8 cellular contexts compared by ENCODE assay signal in the genomic region with DNA sequence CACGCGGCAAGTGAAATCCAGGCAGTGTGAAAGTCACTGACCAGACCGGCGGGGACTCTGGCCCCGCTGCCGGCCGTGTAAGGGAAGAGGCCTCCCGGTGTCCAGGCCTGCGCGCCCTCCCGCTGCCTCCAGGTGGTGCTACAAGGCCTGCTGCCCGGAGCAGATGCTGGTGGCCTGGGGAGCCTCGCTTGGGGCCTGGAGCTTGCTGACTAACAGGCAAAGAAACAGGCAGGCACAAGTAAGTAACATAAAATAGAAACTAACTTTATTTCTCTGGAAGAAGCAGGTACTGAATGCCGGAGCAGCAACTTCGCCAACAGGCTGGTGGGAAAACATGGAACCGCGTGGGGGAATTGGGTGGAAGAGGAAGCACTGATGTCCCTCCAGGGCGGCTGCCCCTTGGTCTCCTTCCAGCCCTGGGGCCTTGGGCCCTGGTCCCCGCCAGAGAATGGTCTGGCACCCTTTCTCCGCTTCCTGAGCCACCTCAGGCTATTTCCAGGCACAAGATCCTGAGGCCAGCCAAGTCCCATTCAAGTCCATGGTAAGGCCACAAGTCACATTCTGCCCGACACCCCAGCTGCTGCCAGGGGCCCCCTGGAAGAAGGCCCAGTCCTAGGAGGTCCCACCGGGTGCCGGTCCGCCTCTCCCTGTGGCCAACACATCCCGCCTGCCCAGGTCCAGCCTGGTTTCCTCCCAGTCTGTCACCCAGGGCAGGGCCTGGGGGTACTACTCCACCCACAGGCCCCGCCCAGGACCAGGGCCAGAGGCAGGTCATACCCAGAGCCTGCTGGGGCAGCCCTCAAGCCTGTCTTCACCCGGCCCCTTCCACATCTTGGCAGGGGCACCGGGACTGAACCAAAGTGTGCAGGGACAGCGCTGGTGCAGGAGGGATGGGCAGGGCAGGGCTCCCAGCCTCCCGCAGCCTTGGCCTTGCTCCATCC. TPM values are rescaled to one million over a fixed set of nuclear protein-coding genes. Genes with fewer than 3 reads are reported as not detected.
DNase-seq lines count a peak whose midpoint lies in the region; ATAC-seq and TF ChIP-seq lines count a peak whose summit lies in the region.

No MANE protein-coding gene starts in this region.

- no peaks in the 10 kb centered on the region for H3K9me3 Mint-ChIP-seq in WTC11

- TF ChIP-seq CTCF in WTC11 (IDR thresholded peaks at IDR 0.05), result peak; percentile 73

- H3K4me1 Mint-ChIP-seq in WTC11, result peaks cover 20% of the 10 kb centered on the region

- POLR2A ChIA-PET in WTC11 (lab: Charles Lee), result interaction anchor here (0.5 kb wide), 1 partner anchor 103 kb away, joined by 3 read pairs; no protein-coding TSS in a partner anchor

- peak overlapping the region; percentile 60; the same call in 1 of the 2 replicates for H3K27ac Mint-ChIP-seq in WTC11

- DNase-seq in NCI-H1417 (lab: John Stamatoyannopoulos, UW) (peak; percentile 30 to 59 (median 35)), NCI-H1417 treated with DMSO at 0.1 percent for 48 hours (lab: John Stamatoyannopoulos, UW) (no peak), MV-4-11 (lab: John Stamatoyannopoulos, UW) (peak; percentile 25), WTC11 (ENCODE audit: low spot score) (peak; percentile 91), T47D (ENCODE audit: low read depth in 1 of 2, low spot score in 1 of 2) (peak; percentile 93 to 96), islet precursor cell (peak; percentile 96)
- peak; percentile 59 to 67 (median 62) for DNase-seq in stimulated activated CD4-positive, alpha-beta T cell treated with anti-CD3 and anti-CD28 coated beads, Interleukin-12 subunit alpha, Interleukin-12 subunit beta, amount 100 ng/mL, for 48 hours (ENCODE audit: low read depth in 2 of 3, low spot score in 1 of 3)

- H3K36me3 Mint-ChIP-seq in WTC11, result no peaks in the 10 kb centered on the region

- in situ Hi-C loops in T47D (cut with HindIII; ENCODE audit: low pct_unique_long_range_greater_than_20kb, low sequenced_read_pairs), result no loop called here

- H3K4me3 Mint-ChIP-seq in WTC11, result no peak overlapping the region

- CTCF ChIA-PET in WTC11 (lab: Charles Lee), result interaction anchor here (0.6 to 4.7 kb wide), 20 partner anchors 8 to 143 kb away, joined by 3 to 161 read pairs (median 4); partner anchors contain the start of gene TNK2

- peak; percentile 87 for ATAC-seq in WTC11
- no peak for ATAC-seq in HG03025 (IDR thresholded peaks at IDR 0.05; ENCODE audit: low FRiP score, unreplicated experiment)

- no peaks in the 10 kb centered on the region for H3K27me3 Mint-ChIP-seq in WTC11 (ENCODE audit: low read depth)

TF ChIP-seq in WTC11, 78 proteins besides CTCF, POLR2A, EP300 and RAD21:
- TF ChIP-seq, protein P1, sequence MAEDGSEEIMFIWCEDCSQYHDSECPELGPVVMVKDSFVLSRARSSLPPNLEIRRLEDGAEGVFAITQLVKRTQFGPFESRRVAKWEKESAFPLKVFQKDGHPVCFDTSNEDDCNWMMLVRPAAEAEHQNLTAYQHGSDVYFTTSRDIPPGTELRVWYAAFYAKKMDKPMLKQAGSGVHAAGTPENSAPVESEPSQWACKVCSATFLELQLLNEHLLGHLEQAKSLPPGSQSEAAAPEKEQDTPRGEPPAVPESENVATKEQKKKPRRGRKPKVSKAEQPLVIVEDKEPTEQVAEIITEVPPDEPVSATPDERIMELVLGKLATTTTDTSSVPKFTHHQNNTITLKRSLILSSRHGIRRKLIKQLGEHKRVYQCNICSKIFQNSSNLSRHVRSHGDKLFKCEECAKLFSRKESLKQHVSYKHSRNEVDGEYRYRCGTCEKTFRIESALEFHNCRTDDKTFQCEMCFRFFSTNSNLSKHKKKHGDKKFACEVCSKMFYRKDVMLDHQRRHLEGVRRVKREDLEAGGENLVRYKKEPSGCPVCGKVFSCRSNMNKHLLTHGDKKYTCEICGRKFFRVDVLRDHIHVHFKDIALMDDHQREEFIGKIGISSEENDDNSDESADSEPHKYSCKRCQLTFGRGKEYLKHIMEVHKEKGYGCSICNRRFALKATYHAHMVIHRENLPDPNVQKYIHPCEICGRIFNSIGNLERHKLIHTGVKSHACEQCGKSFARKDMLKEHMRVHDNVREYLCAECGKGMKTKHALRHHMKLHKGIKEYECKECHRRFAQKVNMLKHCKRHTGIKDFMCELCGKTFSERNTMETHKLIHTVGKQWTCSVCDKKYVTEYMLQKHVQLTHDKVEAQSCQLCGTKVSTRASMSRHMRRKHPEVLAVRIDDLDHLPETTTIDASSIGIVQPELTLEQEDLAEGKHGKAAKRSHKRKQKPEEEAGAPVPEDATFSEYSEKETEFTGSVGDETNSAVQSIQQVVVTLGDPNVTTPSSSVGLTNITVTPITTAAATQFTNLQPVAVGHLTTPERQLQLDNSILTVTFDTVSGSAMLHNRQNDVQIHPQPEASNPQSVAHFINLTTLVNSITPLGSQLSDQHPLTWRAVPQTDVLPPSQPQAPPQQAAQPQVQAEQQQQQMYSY (CRISPR knock-in tag; IDR thresholded peaks at IDR 0.05), result peak; percentile 46; the same call in 1 of the 2 replicates
- no peak for TF ChIP-seq TEAD1 (CRISPR knock-in tag; IDR thresholded peaks at IDR 0.05)

RNA-seq across cellular contexts. Expression of gene TNK2, which starts 45.0 kb away (rescaled TPM):
- total RNA-seq in WTC11 (2021), result 58.4 to 65.1 TPM (median 61.6 TPM) in 3 replicates

RNA-seq across cellular contexts. Expression of gene MUC4, which starts 51.7 kb away (rescaled TPM):
- total RNA-seq in WTC11 (2021), result 2.1 to 2.8 TPM (median 2.3 TPM) in 3 replicates
